15 cellular contexts compared by ENCODE assay signal in genomic region chr1:178628637-178629548, GRCh38.
DNase-seq lines count a peak whose midpoint lies in the region; ATAC-seq and TF ChIP-seq lines count a peak whose summit lies in the region.
"Had no signal": no experiment of that assay in that cellular context is flagged by ENCODE, and none has a peak within 500 bp of the region (broad histone marks: within the 10 kb centered on the region; RNA-seq: fewer than 3 reads in every experiment).

No MANE protein-coding gene starts in this region.

- WGBS in IMR-90 (ENCODE audit: extremely low coverage in 2 of 2, insufficient read length in 1 of 2), 2 experiments: 10% methylated on average over 2 of the region's 4 CpGs; no CpG with 5 or more reads in 1 of the 2 experiments

- H4K8ac ChIP-seq in IMR-90 (ENCODE audit: low read depth in 2 of 2, low read length in 2 of 2): peak overlapping the region; percentile 68 to 88

- DNase-seq in AG08396 (ENCODE audit: low spot score) (peak; percentile 77), IMR-90 (peak; percentile 83), dedifferentiated amniotic fluid mesenchymal stem cell (ENCODE audit: extremely low spot score) (peak; percentile 60), left lobe of liver (ENCODE audit: low spot score) (no peak), ascending aorta (ENCODE audit: low spot score in 2 of 2) (no peak), globus pallidus (ENCODE audit: low spot score) (no peak), substantia nigra (lab: John Stamatoyannopoulos, UW) (no peak)
- DNase-seq: ACHN; activated CD4-positive, alpha-beta T cell treated with anti-CD3 and anti-CD28 coated beads for 1 hour; GF-D8; KBM-7; SIG-M5; testis had no signal

- H3K4me2 ChIP-seq in IMR-90 (ENCODE audit: low read depth, low read length): no peak overlapping the region

- no peaks in the 10 kb centered on the region for H4K20me1 ChIP-seq in IMR-90 (ENCODE audit: insufficient read depth, low read length)

- peak overlapping the region; percentile 87 for H2BK5ac ChIP-seq in IMR-90 (ENCODE audit: low read depth, low read length, poor library complexity, severe bottlenecking)

- H2AK9ac ChIP-seq in IMR-90 (replicated peaks; ENCODE audit: low read depth, low read length, poor library complexity): peak overlapping the region; percentile 51

- peak overlapping the region; percentile 99 for H3K18ac ChIP-seq in IMR-90 (ENCODE audit: low read depth, low read length)

- TF ChIP-seq POLR2A in IMR-90 (IDR thresholded peaks at IDR 0.05; ENCODE audit: low read depth, low read length) (no peak), GM18505 (IDR thresholded peaks at IDR 0.05; ENCODE audit: borderline replicate concordance, extremely low read depth, insufficient read depth, insufficient read length) (no peak)

- no peak for TF ChIP-seq RAD21 in IMR-90 (IDR thresholded peaks at IDR 0.05; ENCODE audit: low read length)

- POLR2A ChIA-PET in IMR-90 (lab: Charles Lee; ENCODE audit: unreplicated experiment): interaction anchor here (0.6 to 1.4 kb wide), 2 partner anchors 14 to 17 kb away, joined by 3 to 4 read pairs; no protein-coding TSS in a partner anchor

- H3K4me3 ChIP-seq in IMR-90 (ENCODE audit: insufficient read depth, low read depth, low read length): no peak overlapping the region
- H3K4me3 ChIP-seq in ascending aorta: no peak overlapping the region
- H3K4me3 ChIP-seq: prostate gland, testis had no signal

- peak overlapping the region; percentile 92 for H3K27ac ChIP-seq in IMR-90 (ENCODE audit: insufficient read depth, low read length)
- H3K27ac ChIP-seq in ascending aorta: no peak overlapping the region
- H3K27ac ChIP-seq in substantia nigra (ENCODE audit: low read depth, low read length, poor library complexity, severe bottlenecking): no peak overlapping the region
- H3K27ac ChIP-seq: prostate gland, testis had no signal

- TF ChIP-seq CTCF in IMR-90 (conservative IDR thresholded peaks at IDR 0.05; ENCODE audit: low read depth, low read length): no peak
- no peak for TF ChIP-seq CTCF in ascending aorta (IDR thresholded peaks at IDR 0.05)

- no peaks in the 10 kb centered on the region for H3K36me3 ChIP-seq in IMR-90 (ENCODE audit: control insufficient read depth, insufficient read depth, low read length)
- no peaks in the 10 kb centered on the region for H3K36me3 ChIP-seq in ascending aorta
- H3K36me3 ChIP-seq: prostate gland had no signal

- intact Hi-C loops in IMR-90 (cut with micrococcal nuclease) (loop anchor here (5.0 kb wide), 1 partner anchor 98 kb away; the partner anchor contains the start of gene RALGPS2), ascending aorta (cut with DNase I) (no loop called here)

- H3K4me1 ChIP-seq in IMR-90 (ENCODE audit: control insufficient read depth, insufficient read depth, low read length): peaks cover 30% of the 10 kb centered on the region
- no peaks in the 10 kb centered on the region for H3K4me1 ChIP-seq in ascending aorta
- H3K4me1 ChIP-seq: prostate gland, testis had no signal

- peak overlapping the region; percentile 99 for H4K5ac ChIP-seq in IMR-90 (ENCODE audit: low read depth, low read length)

- H3K9ac ChIP-seq in IMR-90 (ENCODE audit: low read depth, low read length): peak overlapping the region; percentile 29

- in situ Hi-C loops in IMR-90 (cut with MboI; ENCODE audit: low sequenced_read_pairs): no loop called here

- peak overlapping the region; percentile 98 for H2AK5ac ChIP-seq in IMR-90 (ENCODE audit: low read depth, low read length)

- peak overlapping the region; percentile 97 for H3K4ac ChIP-seq in IMR-90 (ENCODE audit: low read depth, low read length)

- no TSS peak for BruUV-seq in IMR-90 (replicated peaks; lab: Mats Ljungman, UMichigan)

- CTCF ChIA-PET in IMR-90 (lab: Yijun Ruan, JAX): interaction anchor here (0.6 to 1.5 kb wide), 4 partner anchors 25 to 184 kb away, joined by 3 to 5 read pairs (median 3); no protein-coding TSS in a partner anchor

- H3K14ac ChIP-seq in IMR-90 (replicated peaks; ENCODE audit: low read depth, low read length): peak overlapping the region; percentile 92

- H3K56ac ChIP-seq in IMR-90 (ENCODE audit: extremely low read depth, insufficient read depth, low read length): peak overlapping the region; percentile 92

- H2BK120ac ChIP-seq in IMR-90 (ENCODE audit: low read depth, low read length): peak overlapping the region; percentile 98

- H2BK15ac ChIP-seq in IMR-90 (ENCODE audit: low read depth, low read length): peak overlapping the region; percentile 97

- H3K79me1 ChIP-seq in IMR-90 (ENCODE audit: low read depth in 1 of 2, low read length in 2 of 2): peaks cover 0 to 3% of the 10 kb centered on the region in 2 experiments; a peak in 1 of 4 replicates

- peak overlapping the region; percentile 98 for H4K91ac ChIP-seq in IMR-90 (ENCODE audit: insufficient read depth, low read depth, low read length)

- no peaks in the 10 kb centered on the region for H3K9me3 ChIP-seq in IMR-90 (ENCODE audit: control insufficient read depth, insufficient read depth, low read length)
- H3K9me3 ChIP-seq in ascending aorta: no peaks in the 10 kb centered on the region
- H3K9me3 ChIP-seq: prostate gland, testis had no signal

- dilution Hi-C loops in IMR-90 (cut with HindIII; ENCODE audit: low sequenced_read_pairs, unreplicated experiment): no loop called here

- peak overlapping the region; percentile 87 for H3K23ac ChIP-seq in IMR-90 (ENCODE audit: low read depth, low read length)

- ATAC-seq in IMR-90 (ENCODE audit: low read depth) (peak; percentile 80), left lobe of liver (peak; percentile 67), GM18505 (IDR thresholded peaks at IDR 0.05; ENCODE audit: unreplicated experiment) (no peak)

- H3K9me1 ChIP-seq in IMR-90 (ENCODE audit: insufficient read depth, low read length): peaks cover 13% of the 10 kb centered on the region

- H3K27me3 ChIP-seq in IMR-90 (ENCODE audit: control insufficient read depth, insufficient read depth, low read length): no peaks in the 10 kb centered on the region
- H3K27me3 ChIP-seq in ascending aorta: no peaks in the 10 kb centered on the region
- H3K27me3 ChIP-seq: testis had no signal

- peak overlapping the region; percentile 98 for H2BK20ac ChIP-seq in IMR-90 (ENCODE audit: low read depth, low read length)

- peak overlapping the region; percentile 75 for H2AFZ ChIP-seq in IMR-90 (replicated peaks; ENCODE audit: low read length, poor library complexity)

TF ChIP-seq in IMR-90, 13 proteins besides CTCF, POLR2A, EP300 and RAD21:
- no peak for TF ChIP-seq CHD1 (IDR thresholded peaks at IDR 0.05; ENCODE audit: low read depth, low read length)
- TF ChIP-seq MAZ (IDR thresholded peaks at IDR 0.05; ENCODE audit: borderline replicate concordance, low read depth, low read length): 0 out of 2 replicates have a peak, but pooled peaks have one; percentile 42

Comparison
In these comparisons a context has a peak if more than half of its experiments do, and no peak if none do; other contexts are left out.
1. DNase-seq: peak in AG08396 (single experiment), IMR-90 (single experiment) and dedifferentiated amniotic fluid mesenchymal stem cell (single experiment); none in left lobe of liver (single experiment), ascending aorta (0 of 2), globus pallidus (single experiment) and substantia nigra (0 of 49).